8 cellular contexts compared by ENCODE assay signal in genomic region chr2:148614024-148614331, GRCh38. TPM values are rescaled to one million over a fixed set of nuclear protein-coding genes. Genes with fewer than 3 reads are reported as not detected.
A peak's percentile ranks its signal among the peaks of the same experiment; 100 is the strongest.
DNase-seq lines count a peak whose midpoint lies in the region; ATAC-seq and TF ChIP-seq lines count a peak whose summit lies in the region.

No MANE protein-coding gene starts in this region.

- POLR2A ChIA-PET in HCT116 (lab: Charles Lee): no interaction called here

- no peak overlapping the region for H3K9ac ChIP-seq in HCT116 (ENCODE audit: low read length)

- H3K27me3 ChIP-seq in HCT116 (ENCODE audit: insufficient read depth, low read length): no peaks in the 10 kb centered on the region
- no peaks in the 10 kb centered on the region for H3K27me3 ChIP-seq in heart right ventricle

- 84 to 90% methylated on average over 1 of the region's 1 CpG for WGBS in heart right ventricle, 2 donors

- intact Hi-C loops in HCT116 (cut with micrococcal nuclease) (no loop called here), heart right ventricle (cut with DNase I) (no loop called here)

- RAD21 ChIA-PET in HCT116 (lab: Charles Lee; ENCODE audit: low non-redundant PET in 1 of 2, low total read pairs in 2 of 2, uncharacterized antibody in 2 of 2, unreplicated experiment in 2 of 2): no interaction called here

- H3K4me1 ChIP-seq in HCT116 (ENCODE audit: control insufficient read depth in 1 of 2, insufficient read depth in 2 of 2, low read length in 2 of 2) (peaks cover 10 to 20% of the 10 kb centered on the region in 2 experiments), heart right ventricle (peaks cover 10 to 51% (median 27%) of the 10 kb centered on the region in 9 donors)

- H3K79me2 ChIP-seq in HCT116 (ENCODE audit: insufficient read depth, low read length): no peaks in the 10 kb centered on the region

- H3K4me2 ChIP-seq in HCT116 (ENCODE audit: low read length): peak overlapping the region; percentile 27

- H3K9me3 ChIP-seq in HCT116 (ENCODE audit: control insufficient read depth in 1 of 2, insufficient read depth in 1 of 2, low read depth in 1 of 2, low read length in 2 of 2): no peaks in the 10 kb centered on the region
- H3K9me3 ChIP-seq in heart right ventricle: no peaks in the 10 kb centered on the region

- no peak overlapping the region for H3K4me3 ChIP-seq in HCT116 (replicated peaks in 1 of 2; ENCODE audit: low read depth in 1 of 2, low read length in 2 of 2)
- H3K4me3 ChIP-seq in heart right ventricle: no peak overlapping the region

- no peaks in the 10 kb centered on the region for H3K9me2 ChIP-seq in HCT116 (ENCODE audit: insufficient read depth)

- CTCF ChIA-PET in HCT116 (lab: Charles Lee): no interaction called here

- H4K20me1 ChIP-seq in HCT116 (ENCODE audit: insufficient read depth): no peaks in the 10 kb centered on the region

- TF ChIP-seq POLR2A in HCT116 (IDR thresholded peaks at IDR 0.05; ENCODE audit: borderline replicate concordance, extremely low read depth, insufficient read depth, insufficient read length): no peak

- ATAC-seq in HCT116 (peak; percentile 25; the same call in 1 of the 2 replicates), heart right ventricle (peak in 6 of 8 donors; percentile 20 to 38 (median 28)), GM18519 (IDR thresholded peaks at IDR 0.05; ENCODE audit: low FRiP score, unreplicated experiment) (no peak), HG03469 (IDR thresholded peaks at IDR 0.05; ENCODE audit: unreplicated experiment) (no peak)

- TF ChIP-seq CTCF in HCT116 (IDR thresholded peaks at IDR 0.05 in 2 of 3, conservative IDR thresholded peaks at IDR 0.05 in 1 of 3; ENCODE audit: borderline replicate concordance in 1 of 3, insufficient read depth in 1 of 3, low read depth in 2 of 3, low read length in 2 of 3) (no peak), heart right ventricle (IDR thresholded peaks at IDR 0.05) (no peak)

- BruUV-seq in HCT116 (replicated peaks; lab: Mats Ljungman, UMichigan): no TSS peak

- H3K36me3 ChIP-seq in HCT116 (ENCODE audit: control insufficient read depth in 1 of 2, insufficient read depth in 2 of 2, low read length in 2 of 2) (no peaks in the 10 kb centered on the region), heart right ventricle (no peaks in the 10 kb centered on the region)

- DNase-seq in ELR (ENCODE audit: low read depth): peak; percentile 32
- no peak for DNase-seq in HCT116 (ENCODE audit: low read depth, low spot score)
- peak; percentile 43 for DNase-seq in NCI-H2029 treated with DMSO at 0.1 percent for 48 hours (lab: John Stamatoyannopoulos, UW)
- peak in 1 of 2 donors; percentile 5 for DNase-seq in heart right ventricle
- DNase-seq in ureter (ENCODE audit: low spot score): no peak
- no peak for DNase-seq in activated effector memory CD4-positive, alpha-beta T cell treated with Interleukin-2 at 50 U/mL for 16 hours

- peak overlapping the region; percentile 19 for H2AFZ ChIP-seq in HCT116 (ENCODE audit: low read depth, low read length, poor library complexity, severe bottlenecking)

- no peak for TF ChIP-seq RAD21 in HCT116 (IDR thresholded peaks at IDR 0.05; ENCODE audit: low read depth)

- H3K27ac ChIP-seq in HCT116 (ENCODE audit: low read depth, low read length): no peak overlapping the region
- peak overlapping the region in 8 of 10 donors; percentile 23 to 88 (median 72) for H3K27ac ChIP-seq in heart right ventricle

TF ChIP-seq in HCT116, 20 proteins besides CTCF, POLR2A, EP300 and RAD21:
- TF ChIP-seq REST (IDR thresholded peaks at IDR 0.05; ENCODE audit: low read depth) (no peak), EGR1 (IDR thresholded peaks at IDR 0.05; ENCODE audit: low read depth) (no peak), POLR2AphosphoS5 (IDR thresholded peaks at IDR 0.05; ENCODE audit: low read depth, low read length) (no peak), ELF1 (IDR thresholded peaks at IDR 0.05; ENCODE audit: borderline replicate concordance, low read depth) (no peak), ZNF274 (IDR thresholded peaks at IDR 0.05; ENCODE audit: low read depth, low read length) (no peak), CEBPB (IDR thresholded peaks at IDR 0.05; ENCODE audit: low read depth) (no peak), SRF (IDR thresholded peaks at IDR 0.05; ENCODE audit: low read depth) (no peak), ZFX (IDR thresholded peaks at IDR 0.05) (no peak), JUND (IDR thresholded peaks at IDR 0.05) (no peak), SP1 (IDR thresholded peaks at IDR 0.05; ENCODE audit: low read depth) (no peak; the same call in 1 of the 2 replicates), CBX3 (IDR thresholded peaks at IDR 0.05; ENCODE audit: low read depth) (no peak), EZH2phosphoT487 (IDR thresholded peaks at IDR 0.05; ENCODE audit: borderline replicate concordance) (no peak), FOSL1 (IDR thresholded peaks at IDR 0.05; ENCODE audit: low read depth) (no peak), TCF7L2 (IDR thresholded peaks at IDR 0.05; ENCODE audit: borderline replicate concordance, extremely low read depth, insufficient read depth, insufficient read length) (no peak), SIN3A (IDR thresholded peaks at IDR 0.05; ENCODE audit: low read depth) (no peak), YY1 (IDR thresholded peaks at IDR 0.05; ENCODE audit: extremely low read depth, insufficient replicate concordance, low read depth, low read length) (no peak), EZH2 (IDR thresholded peaks at IDR 0.05) (no peak), ATF3 (IDR thresholded peaks at IDR 0.05) (no peak)

RNA-seq across cellular contexts. Expression of gene EPC2, which starts 30.6 kb away (rescaled TPM):
- total RNA-seq in HCT116 (2021; ENCODE audit: unreplicated experiment) (19.6 TPM), heart right ventricle (10 to 100 TPM; 14.2 to 28.8 (median 21.4) TPM), ureter (51.2 TPM)
- polyA plus RNA-seq in HCT116 (2012): 9.4 and 10.9 TPM in 2 replicates
- polyA plus RNA-seq in heart right ventricle: 1 to 10 TPM; 5.5 to 6.0 TPM

Comparison
In these comparisons a context has a peak if more than half of its experiments do, and no peak if none do; other contexts are left out.
1. DNase-seq: peak in ELR (single experiment) and NCI-H2029 treated with DMSO at 0.1 percent for 48 hours (single experiment); none in HCT116 (single experiment), ureter (single experiment) and activated effector memory CD4-positive, alpha-beta T cell treated with Interleukin-2 at 50 U/mL for 16 hours (single experiment).
2. ATAC-seq: peak in HCT116 (single experiment) and heart right ventricle (6 of 8); none in GM18519 (single experiment) and HG03469 (single experiment).